Comparison of ENCODE assay signal across 1 cellular context in genomic region chrX:103415068-103415467, GRCh38.
TF ChIP-seq lines count a peak whose summit lies in the region.

No MANE protein-coding gene starts in this region.

TF ChIP-seq in IMR-90, 13 proteins besides CTCF, POLR2A, EP300 and RAD21 (continued from another document):
- no peak for TF ChIP-seq RCOR1 (IDR thresholded peaks at IDR 0.05; ENCODE audit: insufficient replicate concordance, low read length)
- no peak for TF ChIP-seq RFX5 (IDR thresholded peaks at IDR 0.05; ENCODE audit: low read depth, low read length)
- TF ChIP-seq MAFK (IDR thresholded peaks at IDR 0.05; ENCODE audit: low read depth, low read length), result no peak
- no peak for TF ChIP-seq CHD1 (IDR thresholded peaks at IDR 0.05; ENCODE audit: low read depth, low read length)
- no peak for TF ChIP-seq MAZ (IDR thresholded peaks at IDR 0.05; ENCODE audit: borderline replicate concordance, low read depth, low read length)
